In the genomic region with DNA sequence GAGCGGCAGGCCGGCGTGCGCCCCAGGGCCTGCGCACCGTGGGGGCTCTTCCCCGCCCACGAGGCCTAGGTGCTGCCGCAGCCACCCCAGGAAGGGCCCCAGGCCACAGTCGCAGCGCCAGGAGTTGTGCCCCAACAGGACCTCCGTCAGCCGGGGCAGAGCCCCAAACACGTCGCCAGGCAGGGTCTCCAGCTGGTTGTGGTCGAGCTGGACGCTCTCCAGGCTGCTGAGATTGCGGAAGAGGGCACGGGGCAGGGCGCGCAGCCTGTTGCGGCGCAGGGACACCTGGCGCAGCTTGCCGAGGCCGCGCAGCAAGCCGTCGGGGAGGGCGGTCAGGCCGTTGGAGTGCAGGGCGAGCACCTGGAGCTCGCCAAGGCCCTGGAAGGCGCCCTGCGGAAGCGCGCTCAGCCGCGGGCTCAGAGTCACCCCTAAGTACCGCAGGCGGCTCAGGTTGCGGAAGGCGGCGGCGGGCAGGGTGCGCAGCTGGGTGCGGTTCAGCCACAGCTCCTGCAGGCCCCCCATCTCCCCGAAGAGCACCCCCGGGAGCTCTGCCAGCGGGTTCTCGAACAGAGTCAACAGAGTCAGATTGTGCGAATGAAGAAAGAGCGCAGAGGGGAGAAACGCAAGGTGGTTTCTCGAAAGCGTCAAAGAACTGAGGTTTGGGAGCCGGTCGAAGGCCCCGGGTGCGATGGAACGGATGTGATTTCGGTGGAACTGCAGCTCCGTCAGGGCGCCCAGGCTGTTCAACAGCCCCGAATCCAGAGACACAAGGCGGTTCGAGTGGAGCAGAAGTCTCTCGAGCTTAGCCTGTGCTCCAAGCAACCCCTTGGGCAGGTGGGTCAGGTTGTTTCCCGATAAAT, we compare ENCODE assay signal across 8 cellular contexts. TPM values are rescaled to one million over a fixed set of nuclear protein-coding genes. Genes with fewer than 3 reads are reported as not detected.
DNase-seq lines count a peak whose midpoint lies in the region; ATAC-seq and TF ChIP-seq lines count a peak whose summit lies in the region.

No MANE protein-coding gene starts in this region.

- H3K4me2 ChIP-seq in neural progenitor cell: peak overlapping the region; percentile 59

- TF ChIP-seq CTCF in Peyer's patch (IDR thresholded peaks at IDR 0.05): no peak
- no peak for TF ChIP-seq CTCF in neural progenitor cell (IDR thresholded peaks at IDR 0.05)

- no peak overlapping the region for H3K9ac ChIP-seq in neural progenitor cell

- H3K36me3 Mint-ChIP-seq in central memory CD8-positive, alpha-beta T cell (ENCODE audit: insufficient read depth): peaks cover 2% of the 10 kb centered on the region
- H3K36me3 Mint-ChIP-seq in neural progenitor cell: peaks cover 2% of the 10 kb centered on the region

- H3K36me3 ChIP-seq in Peyer's patch: no peaks in the 10 kb centered on the region
- H3K36me3 ChIP-seq in neural progenitor cell: no peaks in the 10 kb centered on the region

- H3K27me3 ChIP-seq in Peyer's patch: no peaks in the 10 kb centered on the region
- peaks cover 56% of the 10 kb centered on the region for H3K27me3 ChIP-seq in neural progenitor cell

- no peaks in the 10 kb centered on the region for H4K20me1 ChIP-seq in neural progenitor cell (ENCODE audit: low read depth)

- peak overlapping the region; percentile 53 for H2AFZ ChIP-seq in neural progenitor cell (replicated peaks)

- H3K4me3 Mint-ChIP-seq in central memory CD8-positive, alpha-beta T cell: peak overlapping the region; percentile 77
- H3K4me3 Mint-ChIP-seq in neural progenitor cell: no peak overlapping the region

- peak; percentile 44 for ATAC-seq in central memory CD8-positive, alpha-beta T cell (replicated peaks; ENCODE audit: extremely low read depth, poor library complexity, severe bottlenecking)
- ATAC-seq in HG02884 (IDR thresholded peaks at IDR 0.05; ENCODE audit: unreplicated experiment): no peak

- H3K27ac Mint-ChIP-seq in central memory CD8-positive, alpha-beta T cell (ENCODE audit: low read depth): no peak overlapping the region
- H3K27ac Mint-ChIP-seq in neural progenitor cell: no peak overlapping the region

- H3K9me3 ChIP-seq in Peyer's patch (no peaks in the 10 kb centered on the region), neural progenitor cell (ENCODE audit: low read depth) (no peaks in the 10 kb centered on the region)

- H3F3A ChIP-seq in neural progenitor cell (ENCODE audit: low read depth): peaks cover 26% of the 10 kb centered on the region

- peak; percentile 65 for DNase-seq in ELF-1 (ENCODE audit: low read depth, low spot score)
- DNase-seq in Peyer's patch: peak in 1 of 3 donors; percentile 38
- no peak for DNase-seq in central memory CD8-positive, alpha-beta T cell (ENCODE audit: low spot score in 2 of 2)
- DNase-seq in neural progenitor cell (ENCODE audit: low spot score): no peak
- no peak for DNase-seq in GM19238 (ENCODE audit: insufficient read length, low spot score)
- DNase-seq in NCI-H82 treated with DMSO at 0.1 percent for 48 hours (lab: John Stamatoyannopoulos, UW; ENCODE audit: unreplicated experiment): no peak
- no peak for DNase-seq in NK-92 (lab: John Stamatoyannopoulos, UW; ENCODE audit: unreplicated experiment)

- H3K4me1 Mint-ChIP-seq in central memory CD8-positive, alpha-beta T cell: peaks cover 40% of the 10 kb centered on the region
- peaks cover 27% of the 10 kb centered on the region for H3K4me1 Mint-ChIP-seq in neural progenitor cell

- H3K4me1 ChIP-seq in Peyer's patch: peaks cover 0 to 37% (median 9%) of the 10 kb centered on the region in 4 donors
- peaks cover 8% of the 10 kb centered on the region for H3K4me1 ChIP-seq in neural progenitor cell

- H3K9me3 Mint-ChIP-seq in central memory CD8-positive, alpha-beta T cell: no peaks in the 10 kb centered on the region
- no peaks in the 10 kb centered on the region for H3K9me3 Mint-ChIP-seq in neural progenitor cell

- H3K27ac ChIP-seq in Peyer's patch (peak overlapping the region; percentile 12 to 71 (median 62)), neural progenitor cell (no peak overlapping the region)

- peak overlapping the region; percentile 6 to 35 (median 27) for H3K4me3 ChIP-seq in Peyer's patch
- H3K4me3 ChIP-seq in neural progenitor cell: peak overlapping the region; percentile 26

- no peaks in the 10 kb centered on the region for H3K79me2 ChIP-seq in neural progenitor cell (ENCODE audit: low read depth)

- TF ChIP-seq POLR2A in Peyer's patch (IDR thresholded peaks at IDR 0.05): no peak

- H3K27me3 Mint-ChIP-seq in central memory CD8-positive, alpha-beta T cell: peaks cover 56% of the 10 kb centered on the region
- H3K27me3 Mint-ChIP-seq in neural progenitor cell (ENCODE audit: insufficient read depth, low read depth): peaks cover 8% of the 10 kb centered on the region

RNA-seq across cellular contexts. Expression of a gene that starts 1.9 kb away (rescaled TPM):
- total RNA-seq in Peyer's patch (not detected), neural progenitor cell (ENCODE audit: low replicate concordance) (0.03 TPM in 1 of 2 replicates, not detected in the other)

RNA-seq across cellular contexts. Expression of a gene that starts 27.6 kb away (rescaled TPM):
- total RNA-seq in Peyer's patch: under 1 TPM in 1 of 4 donors, not detected in 3; 0.28 TPM
- total RNA-seq in neural progenitor cell (ENCODE audit: low replicate concordance): not detected in 2 replicates

RNA-seq across cellular contexts. Expression of a gene that starts 46.0 kb away (rescaled TPM):
- total RNA-seq in Peyer's patch (not detected), neural progenitor cell (ENCODE audit: low replicate concordance) (not detected in 2 replicates)
